In genomic region chr7:147089608-147090007, GRCh38 we compare ENCODE assay signal across 24 cellular contexts.
"Had no signal": no experiment of that assay in that cellular context is flagged by ENCODE, and none has a peak within 500 bp of the region (broad histone marks: within the 10 kb centered on the region; RNA-seq: fewer than 3 reads in every experiment).

No MANE protein-coding gene starts in this region.

- ATAC-seq: activated CD4-positive, CD25-positive, alpha-beta regulatory T cell treated with anti-CD3 and anti-CD28 coated beads, Interleukin-2, amount 50 U/mL, for 24 hours; activated CD8-positive, alpha-beta T cell treated with anti-CD3 and anti-CD28 coated beads for 36 hours; activated T-cell treated with anti-CD3 and anti-CD28 coated beads, Interleukin-2, amount 50 U/mL, for 4 hours; activated T-helper 17 cell treated with anti-CD3 and anti-CD28 coated beads, Interleukin-2, amount 50 U/mL, for 72 hours; esophagus mucosa had no signal

- DNase-seq: activated B cell treated with CpG ODN at 0.5 μM for 24 hours; activated CD4-positive, alpha-beta T cell treated with anti-CD3 and anti-CD28 coated beads for 48 hours; activated CD4-positive, alpha-beta T cell treated with anti-CD3 and anti-CD28 coated beads, Interleukin-2, amount 50 U/mL, for 1 hour; activated CD4-positive, alpha-beta T cell treated with anti-CD3 and anti-CD28 coated beads, Interleukin-2, amount 50 U/mL, for 48 hours; activated CD8-positive, alpha-beta memory T cell treated with anti-CD3 and anti-CD28 coated beads for 24 hours; activated CD8-positive, alpha-beta T cell treated with anti-CD3 and anti-CD28 coated beads for 36 hours; activated effector memory CD4-positive, alpha-beta T cell treated with Interleukin-2 at 50 U/mL for 16 hours; activated gamma-delta T cell treated with Interleukin-2 at 50 U/mL for 16 hours; activated naive CD4-positive, alpha-beta T cell treated with anti-CD3 and anti-CD28 coated beads, Interleukin-2, amount 50 U/mL, for 16 hours; activated naive CD4-positive, alpha-beta T cell treated with Interleukin-2 at 50 U/mL for 16 hours; activated T-cell treated with anti-CD3 and anti-CD28 coated beads, Interleukin-2, amount 50 U/mL, for 4 hours; brain microvascular endothelial cell; caudate nucleus; dorsolateral prefrontal cortex; effector memory CD4-positive, alpha-beta T cell; endodermal cell; foreskin fibroblast; head of caudate nucleus; T1000; WERI-Rb-1 had no signal

- H3K27me3 ChIP-seq: brain microvascular endothelial cell, dorsolateral prefrontal cortex had no signal

- H3K27ac ChIP-seq: brain microvascular endothelial cell, coronary artery, WERI-Rb-1 had no signal

- H3K4me3 ChIP-seq: coronary artery had no signal

- H3K36me3 ChIP-seq: brain microvascular endothelial cell, WERI-Rb-1 had no signal
